Comparison of ENCODE assay signal across 8 cellular contexts in the genomic region with DNA sequence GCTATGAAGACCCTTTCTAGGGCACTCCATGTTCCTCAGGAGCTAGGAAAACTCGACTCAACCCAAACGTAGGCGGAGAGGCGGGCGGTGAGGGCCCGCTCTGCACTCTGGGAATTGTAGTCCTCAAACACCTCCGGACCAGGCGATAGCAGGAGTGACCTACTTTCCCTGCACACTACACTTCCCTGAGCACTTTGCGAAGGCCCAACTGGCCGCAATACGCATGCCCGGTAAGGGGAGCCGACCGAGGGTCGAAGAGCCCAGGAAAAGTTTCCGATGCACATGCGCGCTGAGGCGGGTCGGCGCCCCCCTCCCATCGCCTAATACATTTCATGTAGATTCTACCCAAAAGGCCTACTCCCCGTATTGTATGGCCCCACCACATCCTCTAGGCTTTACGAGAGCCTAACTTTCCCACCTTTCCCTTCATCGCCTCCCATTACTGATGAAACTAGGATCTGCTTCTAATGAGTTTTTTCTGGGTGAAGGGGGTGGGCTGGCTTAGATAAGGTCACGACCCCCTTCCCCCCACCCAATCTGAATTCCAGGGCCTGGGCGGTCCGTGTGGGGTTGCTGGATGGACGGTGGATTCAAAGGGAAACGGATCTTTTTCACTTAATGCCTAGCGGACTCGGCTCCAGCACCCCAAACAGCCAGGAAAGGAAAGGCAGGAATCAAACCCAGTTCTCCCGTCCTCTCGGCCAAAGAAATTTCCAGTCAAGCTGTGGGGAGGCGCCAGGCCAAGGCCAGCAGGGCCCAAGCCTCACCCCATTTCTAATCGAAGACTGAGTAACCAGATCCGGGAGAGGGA.
A peak's percentile ranks its signal among the peaks of the same experiment; 100 is the strongest.
DNase-seq lines count a peak whose midpoint lies in the region; ATAC-seq lines count a peak whose summit lies in the region.

No MANE protein-coding gene starts in this region.

- H3K4me3 Mint-ChIP-seq in central memory CD8-positive, alpha-beta T cell: peak overlapping the region; percentile 84

- H3K27me3 Mint-ChIP-seq in central memory CD8-positive, alpha-beta T cell: no peaks in the 10 kb centered on the region

- H3K9me3 Mint-ChIP-seq in central memory CD8-positive, alpha-beta T cell: no peaks in the 10 kb centered on the region

- ATAC-seq in GM18873 (IDR thresholded peaks at IDR 0.05; ENCODE audit: low FRiP score, unreplicated experiment) (peak; percentile 49), HG03159 (IDR thresholded peaks at IDR 0.05; ENCODE audit: unreplicated experiment) (peak; percentile 44)
- ATAC-seq in activated CD4-positive, CD25-positive, alpha-beta regulatory T cell treated with anti-CD3 and anti-CD28 coated beads, Interleukin-2, amount 50 U/mL, for 24 hours: peak; percentile 57 to 60
- peak; percentile 26 for ATAC-seq in central memory CD8-positive, alpha-beta T cell (replicated peaks; ENCODE audit: extremely low read depth, poor library complexity, severe bottlenecking)

- in situ Hi-C loops in ACHN (cut with HindIII; ENCODE audit: low pct_ligation_motif_present, low pct_unique_long_range_greater_than_20kb, low sequenced_read_pairs): no loop called here

- H3K27ac Mint-ChIP-seq in central memory CD8-positive, alpha-beta T cell (ENCODE audit: low read depth): peak overlapping the region; percentile 75

- DNase-seq in ACHN (peak; percentile 94), NCI-H226 (peak; percentile 85), inferior parietal cortex (ENCODE audit: extremely low spot score) (peak; percentile 92), smooth muscle cell of the brain vasculature (ENCODE audit: low read depth, low spot score) (peak; percentile 93)
- peak; percentile 46 to 47 for DNase-seq in central memory CD8-positive, alpha-beta T cell (ENCODE audit: low spot score in 2 of 2)

- peaks cover 38% of the 10 kb centered on the region for H3K36me3 Mint-ChIP-seq in central memory CD8-positive, alpha-beta T cell (ENCODE audit: insufficient read depth)

- H3K4me1 Mint-ChIP-seq in central memory CD8-positive, alpha-beta T cell: peaks cover 39% of the 10 kb centered on the region

Comparison
In these comparisons a context has a peak if more than half of its experiments do, and no peak if none do; other contexts are left out.
1. Peak in every context shown above with its lines: DNase-seq and ATAC-seq.